1 cellular context compared by ENCODE assay signal in genomic region chr2:185318271-185318724, GRCh38.
TF ChIP-seq lines count a peak whose summit lies in the region.

No MANE protein-coding gene starts in this region.

TF ChIP-seq in HepG2, 621 proteins besides CTCF, POLR2A, EP300 and RAD21 (continued from another document and continues in another):
- TF ChIP-seq, protein P1, sequence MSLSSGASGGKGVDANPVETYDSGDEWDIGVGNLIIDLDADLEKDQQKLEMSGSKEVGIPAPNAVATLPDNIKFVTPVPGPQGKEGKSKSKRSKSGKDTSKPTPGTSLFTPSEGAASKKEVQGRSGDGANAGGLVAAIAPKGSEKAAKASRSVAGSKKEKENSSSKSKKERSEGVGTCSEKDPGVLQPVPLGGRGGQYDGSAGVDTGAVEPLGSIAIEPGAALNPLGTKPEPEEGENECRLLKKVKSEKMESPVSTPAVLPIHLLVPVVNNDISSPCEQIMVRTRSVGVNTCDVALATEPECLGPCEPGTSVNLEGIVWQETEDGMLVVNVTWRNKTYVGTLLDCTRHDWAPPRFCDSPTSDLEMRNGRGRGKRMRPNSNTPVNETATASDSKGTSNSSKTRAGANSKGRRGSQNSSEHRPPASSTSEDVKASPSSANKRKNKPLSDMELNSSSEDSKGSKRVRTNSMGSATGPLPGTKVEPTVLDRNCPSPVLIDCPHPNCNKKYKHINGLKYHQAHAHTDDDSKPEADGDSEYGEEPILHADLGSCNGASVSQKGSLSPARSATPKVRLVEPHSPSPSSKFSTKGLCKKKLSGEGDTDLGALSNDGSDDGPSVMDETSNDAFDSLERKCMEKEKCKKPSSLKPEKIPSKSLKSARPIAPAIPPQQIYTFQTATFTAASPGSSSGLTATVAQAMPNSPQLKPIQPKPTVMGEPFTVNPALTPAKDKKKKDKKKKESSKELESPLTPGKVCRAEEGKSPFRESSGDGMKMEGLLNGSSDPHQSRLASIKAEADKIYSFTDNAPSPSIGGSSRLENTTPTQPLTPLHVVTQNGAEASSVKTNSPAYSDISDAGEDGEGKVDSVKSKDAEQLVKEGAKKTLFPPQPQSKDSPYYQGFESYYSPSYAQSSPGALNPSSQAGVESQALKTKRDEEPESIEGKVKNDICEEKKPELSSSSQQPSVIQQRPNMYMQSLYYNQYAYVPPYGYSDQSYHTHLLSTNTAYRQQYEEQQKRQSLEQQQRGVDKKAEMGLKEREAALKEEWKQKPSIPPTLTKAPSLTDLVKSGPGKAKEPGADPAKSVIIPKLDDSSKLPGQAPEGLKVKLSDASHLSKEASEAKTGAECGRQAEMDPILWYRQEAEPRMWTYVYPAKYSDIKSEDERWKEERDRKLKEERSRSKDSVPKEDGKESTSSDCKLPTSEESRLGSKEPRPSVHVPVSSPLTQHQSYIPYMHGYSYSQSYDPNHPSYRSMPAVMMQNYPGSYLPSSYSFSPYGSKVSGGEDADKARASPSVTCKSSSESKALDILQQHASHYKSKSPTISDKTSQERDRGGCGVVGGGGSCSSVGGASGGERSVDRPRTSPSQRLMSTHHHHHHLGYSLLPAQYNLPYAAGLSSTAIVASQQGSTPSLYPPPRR (CRISPR knock-in tag; IDR thresholded peaks at IDR 0.05; ENCODE audit: borderline replicate concordance) = peak; percentile 92
- TF ChIP-seq ZNF746 (CRISPR knock-in tag; IDR thresholded peaks at IDR 0.05) = no peak
- no peak for TF ChIP-seq ZFP82 (CRISPR knock-in tag; IDR thresholded peaks at IDR 0.05; ENCODE audit: borderline replicate concordance)
- TF ChIP-seq THYN1 (CRISPR knock-in tag; IDR thresholded peaks at IDR 0.05; ENCODE audit: borderline replicate concordance, low read depth) = no peak
- no peak for TF ChIP-seq ZNF484 (CRISPR knock-in tag; IDR thresholded peaks at IDR 0.05; ENCODE audit: borderline replicate concordance, low read depth)
- TF ChIP-seq IRF2 (CRISPR knock-in tag; IDR thresholded peaks at IDR 0.05) = no peak
- no peak for TF ChIP-seq U2AF1 (optimal IDR thresholded peaks at IDR 0.05; ENCODE audit: low read depth, low read length)
- 0 out of 2 replicates have a peak, but pooled peaks have one; percentile 37 for TF ChIP-seq GATA4 (IDR thresholded peaks at IDR 0.05; ENCODE audit: borderline replicate concordance, low read depth)
- peak; percentile 96 for TF ChIP-seq NR2F2 (IDR thresholded peaks at IDR 0.05; ENCODE audit: borderline replicate concordance, low read depth)
- no peak for TF ChIP-seq RFX1 (IDR thresholded peaks at IDR 0.05)
- no peak for TF ChIP-seq ZNF460 (CRISPR knock-in tag; IDR thresholded peaks at IDR 0.05; ENCODE audit: borderline replicate concordance)
- TF ChIP-seq ZHX2 (IDR thresholded peaks at IDR 0.05; ENCODE audit: low read depth) = no peak
- no peak for TF ChIP-seq ZHX2 (CRISPR knock-in tag; IDR thresholded peaks at IDR 0.05; ENCODE audit: borderline replicate concordance)
- no peak for TF ChIP-seq THAP9 (CRISPR knock-in tag; IDR thresholded peaks at IDR 0.05; ENCODE audit: borderline replicate concordance)
- no peak for TF ChIP-seq GLI4 (CRISPR knock-in tag; IDR thresholded peaks at IDR 0.05; ENCODE audit: borderline replicate concordance)
- TF ChIP-seq STAT5B (CRISPR knock-in tag; IDR thresholded peaks at IDR 0.05) = no peak
- no peak for TF ChIP-seq THAP7 (CRISPR knock-in tag; IDR thresholded peaks at IDR 0.05)
- no peak for TF ChIP-seq SOX6 (IDR thresholded peaks at IDR 0.05)
- peak; percentile 97 for TF ChIP-seq SOX6 (CRISPR knock-in tag; IDR thresholded peaks at IDR 0.05)
- TF ChIP-seq ZNF138 (CRISPR knock-in tag; IDR thresholded peaks at IDR 0.05; ENCODE audit: low read depth) = no peak
- no peak for TF ChIP-seq MED8 (CRISPR knock-in tag; IDR thresholded peaks at IDR 0.05; ENCODE audit: insufficient replicate concordance)
- TF ChIP-seq RXRA (CRISPR knock-in tag; IDR thresholded peaks at IDR 0.05) = no peak
- TF ChIP-seq ZFP62 (CRISPR knock-in tag; IDR thresholded peaks at IDR 0.05) = no peak
- TF ChIP-seq, protein P2, sequence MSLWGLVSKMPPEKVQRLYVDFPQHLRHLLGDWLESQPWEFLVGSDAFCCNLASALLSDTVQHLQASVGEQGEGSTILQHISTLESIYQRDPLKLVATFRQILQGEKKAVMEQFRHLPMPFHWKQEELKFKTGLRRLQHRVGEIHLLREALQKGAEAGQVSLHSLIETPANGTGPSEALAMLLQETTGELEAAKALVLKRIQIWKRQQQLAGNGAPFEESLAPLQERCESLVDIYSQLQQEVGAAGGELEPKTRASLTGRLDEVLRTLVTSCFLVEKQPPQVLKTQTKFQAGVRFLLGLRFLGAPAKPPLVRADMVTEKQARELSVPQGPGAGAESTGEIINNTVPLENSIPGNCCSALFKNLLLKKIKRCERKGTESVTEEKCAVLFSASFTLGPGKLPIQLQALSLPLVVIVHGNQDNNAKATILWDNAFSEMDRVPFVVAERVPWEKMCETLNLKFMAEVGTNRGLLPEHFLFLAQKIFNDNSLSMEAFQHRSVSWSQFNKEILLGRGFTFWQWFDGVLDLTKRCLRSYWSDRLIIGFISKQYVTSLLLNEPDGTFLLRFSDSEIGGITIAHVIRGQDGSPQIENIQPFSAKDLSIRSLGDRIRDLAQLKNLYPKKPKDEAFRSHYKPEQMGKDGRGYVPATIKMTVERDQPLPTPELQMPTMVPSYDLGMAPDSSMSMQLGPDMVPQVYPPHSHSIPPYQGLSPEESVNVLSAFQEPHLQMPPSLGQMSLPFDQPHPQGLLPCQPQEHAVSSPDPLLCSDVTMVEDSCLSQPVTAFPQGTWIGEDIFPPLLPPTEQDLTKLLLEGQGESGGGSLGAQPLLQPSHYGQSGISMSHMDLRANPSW (CRISPR knock-in tag; IDR thresholded peaks at IDR 0.05; ENCODE audit: borderline replicate concordance) = no peak
- TF ChIP-seq, protein P3, sequence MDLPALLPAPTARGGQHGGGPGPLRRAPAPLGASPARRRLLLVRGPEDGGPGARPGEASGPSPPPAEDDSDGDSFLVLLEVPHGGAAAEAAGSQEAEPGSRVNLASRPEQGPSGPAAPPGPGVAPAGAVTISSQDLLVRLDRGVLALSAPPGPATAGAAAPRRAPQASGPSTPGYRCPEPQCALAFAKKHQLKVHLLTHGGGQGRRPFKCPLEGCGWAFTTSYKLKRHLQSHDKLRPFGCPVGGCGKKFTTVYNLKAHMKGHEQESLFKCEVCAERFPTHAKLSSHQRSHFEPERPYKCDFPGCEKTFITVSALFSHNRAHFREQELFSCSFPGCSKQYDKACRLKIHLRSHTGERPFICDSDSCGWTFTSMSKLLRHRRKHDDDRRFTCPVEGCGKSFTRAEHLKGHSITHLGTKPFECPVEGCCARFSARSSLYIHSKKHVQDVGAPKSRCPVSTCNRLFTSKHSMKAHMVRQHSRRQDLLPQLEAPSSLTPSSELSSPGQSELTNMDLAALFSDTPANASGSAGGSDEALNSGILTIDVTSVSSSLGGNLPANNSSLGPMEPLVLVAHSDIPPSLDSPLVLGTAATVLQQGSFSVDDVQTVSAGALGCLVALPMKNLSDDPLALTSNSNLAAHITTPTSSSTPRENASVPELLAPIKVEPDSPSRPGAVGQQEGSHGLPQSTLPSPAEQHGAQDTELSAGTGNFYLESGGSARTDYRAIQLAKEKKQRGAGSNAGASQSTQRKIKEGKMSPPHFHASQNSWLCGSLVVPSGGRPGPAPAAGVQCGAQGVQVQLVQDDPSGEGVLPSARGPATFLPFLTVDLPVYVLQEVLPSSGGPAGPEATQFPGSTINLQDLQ (CRISPR knock-in tag; IDR thresholded peaks at IDR 0.05) = no peak
- TF ChIP-seq ZNF124 (CRISPR knock-in tag; IDR thresholded peaks at IDR 0.05) = no peak
- TF ChIP-seq MIER3 (CRISPR knock-in tag; IDR thresholded peaks at IDR 0.05; ENCODE audit: borderline replicate concordance) = no peak
- peak; percentile 83 for TF ChIP-seq BCL6 (CRISPR knock-in tag; IDR thresholded peaks at IDR 0.05)
- TF ChIP-seq ZNF3 (CRISPR knock-in tag; IDR thresholded peaks at IDR 0.05) = no peak
- TF ChIP-seq ZNF331 (CRISPR knock-in tag; IDR thresholded peaks at IDR 0.05) = no peak
- TF ChIP-seq ZNF605 (CRISPR knock-in tag; IDR thresholded peaks at IDR 0.05) = no peak
- TF ChIP-seq, protein P4, sequence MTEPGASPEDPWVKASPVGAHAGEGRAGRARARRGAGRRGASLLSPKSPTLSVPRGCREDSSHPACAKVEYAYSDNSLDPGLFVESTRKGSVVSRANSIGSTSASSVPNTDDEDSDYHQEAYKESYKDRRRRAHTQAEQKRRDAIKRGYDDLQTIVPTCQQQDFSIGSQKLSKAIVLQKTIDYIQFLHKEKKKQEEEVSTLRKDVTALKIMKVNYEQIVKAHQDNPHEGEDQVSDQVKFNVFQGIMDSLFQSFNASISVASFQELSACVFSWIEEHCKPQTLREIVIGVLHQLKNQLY (CRISPR knock-in tag; IDR thresholded peaks at IDR 0.05) = no peak
- no peak for TF ChIP-seq PAX8 (CRISPR knock-in tag; IDR thresholded peaks at IDR 0.05; ENCODE audit: borderline replicate concordance)
- no peak for TF ChIP-seq ZNF329 (CRISPR knock-in tag; IDR thresholded peaks at IDR 0.05; ENCODE audit: low read depth)
- TF ChIP-seq ELF3 (CRISPR knock-in tag; IDR thresholded peaks at IDR 0.05) = no peak
- TF ChIP-seq NCOA1 (CRISPR knock-in tag; IDR thresholded peaks at IDR 0.05) = no peak
- peak; percentile 47 for TF ChIP-seq NCOA2 (CRISPR knock-in tag; IDR thresholded peaks at IDR 0.05)
- TF ChIP-seq RAD51 (IDR thresholded peaks at IDR 0.05; ENCODE audit: borderline replicate concordance) = no peak
- no peak for TF ChIP-seq ZNF780A (CRISPR knock-in tag; IDR thresholded peaks at IDR 0.05)
- no peak for TF ChIP-seq PHF8 (CRISPR knock-in tag; IDR thresholded peaks at IDR 0.05)
- TF ChIP-seq HNF4A (CRISPR knock-in tag; IDR thresholded peaks at IDR 0.05) = peak; percentile 62
- no peak for TF ChIP-seq KAT8 (CRISPR knock-in tag; IDR thresholded peaks at IDR 0.05)
